8 cellular contexts compared by ENCODE assay signal in genomic region chr15:67024322-67024997, GRCh38. TPM values are rescaled to one million over a fixed set of nuclear protein-coding genes. Genes with fewer than 3 reads are reported as not detected.
DNase-seq lines count a peak whose midpoint lies in the region; ATAC-seq and TF ChIP-seq lines count a peak whose summit lies in the region.

No MANE protein-coding gene starts in this region.

- no peak for TF ChIP-seq POLR2A in uterus (IDR thresholded peaks at IDR 0.05)

- TF ChIP-seq CTCF in AG04450 (IDR thresholded peaks at IDR 0.05; ENCODE audit: low read depth, low read length) (no peak), nephron progenitor cell (IDR thresholded peaks at IDR 0.05) (no peak), uterus (IDR thresholded peaks at IDR 0.05) (no peak)

- H3K27ac ChIP-seq in AG04450 (ENCODE audit: low read depth, low read length) (peak overlapping the region; percentile 92), uterus (peak overlapping the region; percentile 70 to 80)

- H3K4me3 ChIP-seq in AG04450 (ENCODE audit: low read depth, low read length) (no peak overlapping the region), uterus (no peak overlapping the region)

- CTCF ChIA-PET in AG04450 (lab: Charles Lee) (no interaction called here), HEK293T (lab: Yijun Ruan, JAX) (no interaction called here)

- ATAC-seq in T-helper 17 cell = no peak
- ATAC-seq in esophagus mucosa = peak; percentile 83

- peaks cover 10% of the 10 kb centered on the region for H3K4me1 Mint-ChIP-seq in T-helper 17 cell
- peaks cover 24% of the 10 kb centered on the region for H3K4me1 Mint-ChIP-seq in nephron progenitor cell

- intact Hi-C loops in uterus (cut with DNase I; ENCODE audit: low total_unique reads) = no loop called here

- H3K36me3 Mint-ChIP-seq in T-helper 17 cell (ENCODE audit: low read depth) (no peaks in the 10 kb centered on the region), nephron progenitor cell (ENCODE audit: low read depth) (no peaks in the 10 kb centered on the region)

- H3K27ac Mint-ChIP-seq in T-helper 17 cell (peak overlapping the region; percentile 80), nephron progenitor cell (peak overlapping the region; percentile 43)

- H3K9me3 ChIP-seq in AG04450 (ENCODE audit: control insufficient read depth, insufficient read depth, low read length) (no peaks in the 10 kb centered on the region), T-helper 17 cell (ENCODE audit: control insufficient read depth, low read length, poor library complexity, severe bottlenecking) (no peaks in the 10 kb centered on the region), uterus (no peaks in the 10 kb centered on the region)

- POLR2A ChIA-PET in AG04450 (lab: Yijun Ruan, JAX) = interaction anchor here (0.7 to 3.0 kb wide), 4 partner anchors 18 to 55 kb away, joined by 3 to 12 read pairs (median 6); partner anchors contain the start of gene SMAD3
- POLR2A ChIA-PET in HEK293T (lab: Yijun Ruan, JAX) = no interaction called here

- DNase-seq in AG04450 (ENCODE audit: low read depth, low spot score) (peak; percentile 92), HEK293T (ENCODE audit: extremely low spot score) (peak; percentile 36), T-helper 17 cell (no peak), nephron progenitor cell (no peak), uterus (peak; percentile 86 to 91), retina (no peak), NCI-H1092 treated with DMSO at 0.1 percent for 48 hours (lab: John Stamatoyannopoulos, UW) (no peak)

- H3K36me3 ChIP-seq in uterus = no peaks in the 10 kb centered on the region

- no peaks in the 10 kb centered on the region for H3K9me3 Mint-ChIP-seq in nephron progenitor cell

- H3K27me3 Mint-ChIP-seq in T-helper 17 cell = peaks cover 5% of the 10 kb centered on the region
- H3K27me3 Mint-ChIP-seq in nephron progenitor cell (ENCODE audit: low read depth, poor library complexity) = peaks cover 6% of the 10 kb centered on the region

- H3K4me3 Mint-ChIP-seq in T-helper 17 cell (no peak overlapping the region), nephron progenitor cell (no peak overlapping the region)

- H3K4me1 ChIP-seq in uterus = peaks cover 11 to 21% of the 10 kb centered on the region in 2 donors

- H3K27me3 ChIP-seq in AG04450 (ENCODE audit: control insufficient read depth, insufficient read depth, low read length) = no peaks in the 10 kb centered on the region
- no peaks in the 10 kb centered on the region for H3K27me3 ChIP-seq in uterus

TF ChIP-seq in HEK293T, 16 proteins besides CTCF, POLR2A, EP300 and RAD21:
- TF ChIP-seq SP1 (IDR thresholded peaks at IDR 0.05) (no peak), FOXM1 (IDR thresholded peaks at IDR 0.05; ENCODE audit: borderline replicate concordance) (no peak), HDGF (IDR thresholded peaks at IDR 0.05; ENCODE audit: borderline replicate concordance) (no peak), BHLHE40 (IDR thresholded peaks at IDR 0.05; ENCODE audit: borderline replicate concordance) (no peak), ELF4 (IDR thresholded peaks at IDR 0.05) (no peak), FOXK2 (IDR thresholded peaks at IDR 0.05) (no peak), L3MBTL2 (conservative IDR thresholded peaks at IDR 0.05) (no peak), LEF1 (IDR thresholded peaks at IDR 0.05; ENCODE audit: borderline replicate concordance) (no peak), TARDBP (IDR thresholded peaks at IDR 0.05) (no peak), ZNF384 (IDR thresholded peaks at IDR 0.05) (no peak), FOXA1 (IDR thresholded peaks at IDR 0.05) (no peak), NFRKB (IDR thresholded peaks at IDR 0.05) (no peak), CTBP1 (IDR thresholded peaks at IDR 0.05; ENCODE audit: borderline replicate concordance) (no peak)
- TF ChIP-seq, protein P1, sequence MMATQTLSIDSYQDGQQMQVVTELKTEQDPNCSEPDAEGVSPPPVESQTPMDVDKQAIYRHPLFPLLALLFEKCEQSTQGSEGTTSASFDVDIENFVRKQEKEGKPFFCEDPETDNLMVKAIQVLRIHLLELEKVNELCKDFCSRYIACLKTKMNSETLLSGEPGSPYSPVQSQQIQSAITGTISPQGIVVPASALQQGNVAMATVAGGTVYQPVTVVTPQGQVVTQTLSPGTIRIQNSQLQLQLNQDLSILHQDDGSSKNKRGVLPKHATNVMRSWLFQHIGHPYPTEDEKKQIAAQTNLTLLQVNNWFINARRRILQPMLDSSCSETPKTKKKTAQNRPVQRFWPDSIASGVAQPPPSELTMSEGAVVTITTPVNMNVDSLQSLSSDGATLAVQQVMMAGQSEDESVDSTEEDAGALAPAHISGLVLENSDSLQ (IDR thresholded peaks at IDR 0.05) = no peak
TF ChIP-seq in HEK293T: peak in this region for 0.

RNA-seq across cellular contexts. Expression of gene SMAD3, which starts 40.9 kb away (rescaled TPM):
- 115 and 138 TPM in 2 replicates for polyA plus RNA-seq in AG04450 (2011; rRNA removed)
- polyA minus RNA-seq in AG04450 (2011; rRNA and poly(A)+ RNA removed) = 168 and 203 TPM in 2 replicates
- total RNA-seq in T-helper 17 cell (10 to 100 TPM; 79.8 to 82.9 TPM), esophagus mucosa (35.6 TPM), uterus (10 to 100 TPM; 14.3 to 66.9 (median 32.3) TPM)

Comparison
In these comparisons a context has a peak if more than half of its experiments do, and no peak if none do; other contexts are left out.
1. DNase-seq: peak in AG04450 (single experiment), HEK293T (single experiment) and uterus (2 of 2); none in T-helper 17 cell (0 of 3), nephron progenitor cell (single experiment), retina (single experiment) and NCI-H1092 treated with DMSO at 0.1 percent for 48 hours (single experiment).